In the genomic region with DNA sequence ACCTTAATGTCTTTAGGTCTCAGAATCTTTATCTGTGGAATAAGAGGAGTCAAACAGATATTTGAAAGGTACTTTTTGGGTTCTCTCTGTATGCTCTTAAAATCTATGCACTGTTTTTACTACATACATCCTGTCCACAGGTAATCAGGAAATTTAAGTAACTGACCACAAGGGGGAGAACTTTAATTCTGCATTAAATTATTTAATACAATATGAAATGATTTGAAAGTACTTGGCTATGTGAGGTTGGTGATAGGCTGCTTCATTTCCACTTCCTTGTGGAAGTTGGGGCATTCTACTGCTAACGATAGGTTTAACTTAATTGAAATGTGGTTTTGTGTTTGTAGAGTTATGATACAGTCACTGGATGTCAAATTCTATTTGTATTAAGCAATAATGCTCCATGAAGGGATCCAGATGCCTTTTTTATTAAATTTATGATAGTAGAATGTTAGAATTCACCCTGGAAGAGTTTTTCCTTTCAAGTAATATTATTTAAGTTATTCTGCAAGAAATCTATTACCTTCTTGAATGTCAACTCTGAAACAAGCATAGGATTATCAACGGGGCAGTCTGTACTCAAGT, we compare ENCODE assay signal across 8 cellular contexts. TPM values are rescaled to one million over a fixed set of nuclear protein-coding genes. Genes with fewer than 3 reads are reported as not detected.
DNase-seq lines count a peak whose midpoint lies in the region; ATAC-seq and TF ChIP-seq lines count a peak whose summit lies in the region.

No MANE protein-coding gene starts in this region.

- ATAC-seq in GM18519 (IDR thresholded peaks at IDR 0.05; ENCODE audit: low FRiP score, unreplicated experiment) (peak; percentile 48), HG02610 (IDR thresholded peaks at IDR 0.05; ENCODE audit: unreplicated experiment) (no peak)

- TF ChIP-seq EP300 in esophagus muscularis mucosa (IDR thresholded peaks at IDR 0.05) = no peak
- no peak for TF ChIP-seq EP300 in transverse colon (IDR thresholded peaks at IDR 0.05; ENCODE audit: low read depth)

- intact Hi-C loops in esophagus muscularis mucosa (cut with DNase I) (no loop called here), transverse colon (cut with DNase I; ENCODE audit: low total_unique reads) (no loop called here)

- TF ChIP-seq POLR2A in esophagus muscularis mucosa (IDR thresholded peaks at IDR 0.05; ENCODE audit: low read depth) (no peak), transverse colon (IDR thresholded peaks at IDR 0.05) (no peak)

- H3K36me3 ChIP-seq in esophagus muscularis mucosa = no peaks in the 10 kb centered on the region
- no peaks in the 10 kb centered on the region for H3K36me3 ChIP-seq in transverse colon

- DNase-seq in AG08396 (ENCODE audit: low spot score) (peak; percentile 3), NCI-H526 (lab: John Stamatoyannopoulos, UW) (peak; percentile 29 to 54), esophagus muscularis mucosa (ENCODE audit: extremely low spot score) (no peak), transverse colon (no peak), activated gamma-delta T cell (lab: John Stamatoyannopoulos, UW) (no peak)
- DNase-seq in activated naive CD4-positive, alpha-beta T cell treated with anti-CD3 and anti-CD28 coated beads, Interleukin-2, amount 10 ng/mL, durations not matched to agents 7 days and 5 days = no peak

- H3K9me3 ChIP-seq in esophagus muscularis mucosa (no peaks in the 10 kb centered on the region), transverse colon (no peaks in the 10 kb centered on the region)

- TF ChIP-seq CTCF in esophagus muscularis mucosa (IDR thresholded peaks at IDR 0.05) (peak; percentile 10 to 44 (median 38)), transverse colon (IDR thresholded peaks at IDR 0.05) (peak; percentile 28 to 55 (median 42))

- H3K4me3 ChIP-seq in esophagus muscularis mucosa = no peak overlapping the region
- no peak overlapping the region for H3K4me3 ChIP-seq in transverse colon

- no peaks in the 10 kb centered on the region for H3K4me1 Mint-ChIP-seq in activated naive CD4-positive, alpha-beta T cell treated with anti-CD3 and anti-CD28 coated beads, Interleukin-2, amount 10 ng/mL, durations not matched to agents 7 days and 5 days

- H3K36me3 Mint-ChIP-seq in activated naive CD4-positive, alpha-beta T cell treated with anti-CD3 and anti-CD28 coated beads, Interleukin-2, amount 10 ng/mL, durations not matched to agents 7 days and 5 days = no peaks in the 10 kb centered on the region

- no peaks in the 10 kb centered on the region for H3K4me1 ChIP-seq in esophagus muscularis mucosa
- no peaks in the 10 kb centered on the region for H3K4me1 ChIP-seq in transverse colon

- in situ Hi-C loops in transverse colon (cut with MboI; ENCODE audit: low pct_ligation_motif_present in 1 of 4, low pct_unique_long_range_greater_than_20kb in 1 of 4, low sequenced_read_pairs in 3 of 4) = no loop called here

- no peak overlapping the region for H3K27ac Mint-ChIP-seq in activated naive CD4-positive, alpha-beta T cell treated with anti-CD3 and anti-CD28 coated beads, Interleukin-2, amount 10 ng/mL, durations not matched to agents 7 days and 5 days

- CTCF ChIA-PET in activated naive CD4-positive, alpha-beta T cell treated with anti-CD3 and anti-CD28 coated beads, Interleukin-2, amount 10 ng/mL, durations not matched to agents 7 days and 5 days (lab: Charles Lee) = interaction anchor here (0.8 kb wide), 1 partner anchor 981 kb away, joined by 4 read pairs; no protein-coding TSS in a partner anchor

- H3K27me3 Mint-ChIP-seq in activated naive CD4-positive, alpha-beta T cell treated with anti-CD3 and anti-CD28 coated beads, Interleukin-2, amount 10 ng/mL, durations not matched to agents 7 days and 5 days = peaks cover 5% of the 10 kb centered on the region

- no peak overlapping the region for H3K4me3 Mint-ChIP-seq in activated naive CD4-positive, alpha-beta T cell treated with anti-CD3 and anti-CD28 coated beads, Interleukin-2, amount 10 ng/mL, durations not matched to agents 7 days and 5 days

- H3K27me3 ChIP-seq in esophagus muscularis mucosa (no peaks in the 10 kb centered on the region), transverse colon (no peaks in the 10 kb centered on the region)

- no peaks in the 10 kb centered on the region for H3K9me3 Mint-ChIP-seq in activated naive CD4-positive, alpha-beta T cell treated with anti-CD3 and anti-CD28 coated beads, Interleukin-2, amount 10 ng/mL, durations not matched to agents 7 days and 5 days

- H3K27ac ChIP-seq in esophagus muscularis mucosa (replicated peaks in 1 of 4) (no peak overlapping the region), transverse colon (no peak overlapping the region)

- WGBS in esophagus muscularis mucosa = 69% methylated on average over 2 of the region's 2 CpGs
- WGBS in transverse colon (ENCODE audit: low coverage in 1 of 2), 2 donors = 69% methylated on average over 2 of the region's 2 CpGs

RNA-seq across cellular contexts. Expression of gene TEX47, which starts 6.0 kb away (rescaled TPM):
- total RNA-seq in esophagus muscularis mucosa (not detected), transverse colon (not detected)

RNA-seq across cellular contexts. Expression of gene ZNF804B, which starts 30.1 kb away (rescaled TPM):
- total RNA-seq in esophagus muscularis mucosa (not detected), transverse colon (not detected)

Comparison
In these comparisons a context has a peak if more than half of its experiments do, and no peak if none do; other contexts are left out.
1. DNase-seq: peak in AG08396 (single experiment) and NCI-H526 (2 of 2); none in esophagus muscularis mucosa (single experiment), transverse colon (single experiment), activated naive CD4-positive, alpha-beta T cell treated with anti-CD3 and anti-CD28 coated beads, Interleukin-2, amount 10 ng/mL, durations not matched to agents 7 days and 5 days (single experiment) and activated gamma-delta T cell (single experiment).